In genomic region chrX:347351-348117, GRCh38 we compare ENCODE assay signal across 1 cellular context.
TF ChIP-seq lines count a peak whose summit lies in the region.

No MANE protein-coding gene starts in this region.

TF ChIP-seq in HepG2, 621 proteins besides CTCF, POLR2A, EP300 and RAD21:
- TF ChIP-seq, protein P1, sequence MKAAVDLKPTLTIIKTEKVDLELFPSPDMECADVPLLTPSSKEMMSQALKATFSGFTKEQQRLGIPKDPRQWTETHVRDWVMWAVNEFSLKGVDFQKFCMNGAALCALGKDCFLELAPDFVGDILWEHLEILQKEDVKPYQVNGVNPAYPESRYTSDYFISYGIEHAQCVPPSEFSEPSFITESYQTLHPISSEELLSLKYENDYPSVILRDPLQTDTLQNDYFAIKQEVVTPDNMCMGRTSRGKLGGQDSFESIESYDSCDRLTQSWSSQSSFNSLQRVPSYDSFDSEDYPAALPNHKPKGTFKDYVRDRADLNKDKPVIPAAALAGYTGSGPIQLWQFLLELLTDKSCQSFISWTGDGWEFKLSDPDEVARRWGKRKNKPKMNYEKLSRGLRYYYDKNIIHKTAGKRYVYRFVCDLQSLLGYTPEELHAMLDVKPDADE (CRISPR knock-in tag; IDR thresholded peaks at IDR 0.05): no peak
- no peak for TF ChIP-seq NBN (conservative IDR thresholded peaks at IDR 0.05)
- TF ChIP-seq, protein P2, sequence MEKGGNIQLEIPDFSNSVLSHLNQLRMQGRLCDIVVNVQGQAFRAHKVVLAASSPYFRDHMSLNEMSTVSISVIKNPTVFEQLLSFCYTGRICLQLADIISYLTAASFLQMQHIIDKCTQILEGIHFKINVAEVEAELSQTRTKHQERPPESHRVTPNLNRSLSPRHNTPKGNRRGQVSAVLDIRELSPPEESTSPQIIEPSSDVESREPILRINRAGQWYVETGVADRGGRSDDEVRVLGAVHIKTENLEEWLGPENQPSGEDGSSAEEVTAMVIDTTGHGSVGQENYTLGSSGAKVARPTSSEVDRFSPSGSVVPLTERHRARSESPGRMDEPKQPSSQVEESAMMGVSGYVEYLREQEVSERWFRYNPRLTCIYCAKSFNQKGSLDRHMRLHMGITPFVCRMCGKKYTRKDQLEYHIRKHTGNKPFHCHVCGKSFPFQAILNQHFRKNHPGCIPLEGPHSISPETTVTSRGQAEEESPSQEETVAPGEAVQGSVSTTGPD (CRISPR knock-in tag; IDR thresholded peaks at IDR 0.05): no peak
- TF ChIP-seq NFKB2 (CRISPR knock-in tag; IDR thresholded peaks at IDR 0.05; ENCODE audit: borderline replicate concordance): no peak
- TF ChIP-seq ZNF225 (CRISPR knock-in tag; IDR thresholded peaks at IDR 0.05): no peak
- TF ChIP-seq NFE2 (CRISPR knock-in tag; IDR thresholded peaks at IDR 0.05): no peak
- no peak for TF ChIP-seq HCFC1 (IDR thresholded peaks at IDR 0.05; ENCODE audit: low read depth, low read length)
- no peak for TF ChIP-seq SMARCC2 (IDR thresholded peaks at IDR 0.05)
- no peak for TF ChIP-seq ZNF740 (CRISPR knock-in tag; IDR thresholded peaks at IDR 0.05)
- no peak for TF ChIP-seq ZBTB34 (CRISPR knock-in tag; IDR thresholded peaks at IDR 0.05)
- TF ChIP-seq PHF20 (CRISPR knock-in tag; IDR thresholded peaks at IDR 0.05): no peak
